In the genomic region with DNA sequence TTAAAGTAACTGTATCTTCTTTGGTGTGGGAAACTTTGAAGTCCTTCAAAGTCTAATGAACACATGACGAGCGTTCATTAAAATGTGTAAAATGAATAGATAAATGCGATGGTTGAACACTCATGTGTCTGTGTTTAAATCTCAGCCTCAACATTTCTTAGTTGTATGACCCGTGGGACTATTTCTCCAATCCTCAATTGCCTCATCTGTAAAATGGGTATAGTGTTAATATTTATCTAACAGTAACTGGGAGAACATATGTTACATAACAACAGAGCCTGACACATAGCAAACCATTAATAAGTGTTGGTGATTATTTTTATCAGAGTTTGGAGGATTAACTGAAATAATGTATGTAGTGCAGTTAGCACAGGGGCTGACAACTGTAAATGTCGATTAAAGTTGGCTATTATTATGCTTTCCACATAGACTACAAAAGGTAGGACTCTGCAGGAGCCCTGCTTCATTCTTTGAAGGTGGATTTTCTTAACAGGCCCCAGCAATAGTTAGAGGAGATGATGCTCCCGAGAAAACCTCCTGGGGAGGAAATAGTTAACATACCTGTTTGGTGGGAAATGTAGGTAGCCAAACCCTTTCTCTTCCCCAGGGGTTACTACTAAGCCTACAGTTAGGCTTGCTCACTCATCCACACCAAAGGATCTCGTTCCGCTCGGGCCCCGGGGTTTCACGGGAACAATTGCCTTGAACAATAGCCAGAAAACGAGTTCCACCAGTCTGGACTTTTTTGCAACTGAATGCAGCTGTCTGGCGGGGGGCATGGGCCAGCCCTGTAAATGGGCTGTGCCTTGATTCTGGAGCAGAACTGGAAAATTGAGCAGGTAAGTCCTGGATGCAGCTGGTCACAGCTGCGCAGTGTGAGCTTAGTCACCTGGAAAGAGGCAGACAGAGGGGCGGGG, we compare ENCODE assay signal across 14 cellular contexts.
DNase-seq lines count a peak whose midpoint lies in the region; TF ChIP-seq lines count a peak whose summit lies in the region.
"Had no signal": no experiment of that assay in that cellular context is flagged by ENCODE, and none has a peak within 500 bp of the region (broad histone marks: within the 10 kb centered on the region; RNA-seq: fewer than 3 reads in every experiment).

No MANE protein-coding gene starts in this region.

- no peak overlapping the region for H3K9ac ChIP-seq in neuronal stem cell (ENCODE audit: low read depth, low read length, poor library complexity)

- peak overlapping the region; percentile 20 for H3K18ac ChIP-seq in neuronal stem cell (ENCODE audit: low read length)

- H3K27ac ChIP-seq in HEK293 (ENCODE audit: extremely low read depth, low read depth, low read length), result no peak overlapping the region
- peak overlapping the region; percentile 79 to 80 for H3K27ac ChIP-seq in esophagus (ENCODE audit: low read depth in 2 of 2, low read length in 1 of 2)
- H3K27ac ChIP-seq in neuronal stem cell (replicated peaks; ENCODE audit: low read length), result no peak overlapping the region
- H3K27ac ChIP-seq: colonic mucosa had no signal

- H2BK120ac ChIP-seq in neuronal stem cell (ENCODE audit: low read depth, low read length), result no peak overlapping the region

- H3K9me3 ChIP-seq in HEK293 (ENCODE audit: control insufficient read depth, insufficient read depth, low read depth, low read length), result no peaks in the 10 kb centered on the region
- no peaks in the 10 kb centered on the region for H3K9me3 ChIP-seq in esophagus (ENCODE audit: control insufficient read depth in 2 of 2, insufficient read depth in 1 of 2, low read depth in 1 of 2, low read length in 1 of 2)
- no peaks in the 10 kb centered on the region for H3K9me3 ChIP-seq in neuronal stem cell (replicated peaks in 1 of 2; ENCODE audit: control insufficient read depth in 2 of 2, insufficient read depth in 1 of 2, low read depth in 1 of 2, low read length in 2 of 2)
- H3K9me3 ChIP-seq: colonic mucosa had no signal

- no peak overlapping the region for H3K23ac ChIP-seq in neuronal stem cell (ENCODE audit: low read depth, low read length, poor library complexity)

- no peak overlapping the region for H2BK5ac ChIP-seq in neuronal stem cell (ENCODE audit: low read length)

- H4K91ac ChIP-seq in neuronal stem cell (ENCODE audit: low read depth, low read length, poor library complexity), result no peak overlapping the region

- H3K79me1 ChIP-seq in neuronal stem cell (ENCODE audit: low read depth, low read length), result no peaks in the 10 kb centered on the region

- POLR2A ChIA-PET in HEK293 (lab: Yijun Ruan, JAX), result interaction anchor here (1.1 kb wide), 1 partner anchor 85 kb away, joined by 4 read pairs; no protein-coding TSS in a partner anchor

- no peak overlapping the region for H2AK5ac ChIP-seq in neuronal stem cell (ENCODE audit: low read depth, low read length)

- no peak overlapping the region for H2BK15ac ChIP-seq in neuronal stem cell (ENCODE audit: low read length)

- H3K4me1 ChIP-seq in HEK293 (ENCODE audit: control insufficient read depth, insufficient read depth, low read length), result peaks cover 24% of the 10 kb centered on the region
- peaks cover 2 to 20% of the 10 kb centered on the region in 2 donors for H3K4me1 ChIP-seq in esophagus (ENCODE audit: control insufficient read depth in 2 of 2, insufficient read depth in 2 of 2, low read length in 1 of 2)
- H3K4me1 ChIP-seq in neuronal stem cell (ENCODE audit: control insufficient read depth in 2 of 2, insufficient read depth in 1 of 2, low read depth in 1 of 2, low read length in 2 of 2), result peaks cover 25 to 43% of the 10 kb centered on the region in 2 donors
- H3K4me1 ChIP-seq: colonic mucosa had no signal

- H2BK12ac ChIP-seq in neuronal stem cell (ENCODE audit: low read length), result no peak overlapping the region

- no peak overlapping the region for H4K8ac ChIP-seq in neuronal stem cell (ENCODE audit: low read depth, low read length)

- H3K27me3 ChIP-seq in esophagus (ENCODE audit: control insufficient read depth in 1 of 2, insufficient read depth in 2 of 2, low read length in 2 of 2) (no peaks in the 10 kb centered on the region), neuronal stem cell (ENCODE audit: control insufficient read depth in 3 of 3, insufficient read depth in 3 of 3, low read depth in 1 of 3, low read length in 3 of 3) (peaks cover 0 to 15% (median 0%) of the 10 kb centered on the region in 3 experiments)
- H3K27me3 ChIP-seq: colonic mucosa had no signal

- H3K4ac ChIP-seq in neuronal stem cell (ENCODE audit: low read length), result no peak overlapping the region

- no peak for TF ChIP-seq CTCF in HEK293 (tag by site-specific recombination; IDR thresholded peaks at IDR 0.05)

- no peak overlapping the region for H3K4me3 ChIP-seq in HEK293 (ENCODE audit: low read depth, low read length)
- H3K4me3 ChIP-seq in esophagus (ENCODE audit: low read depth in 1 of 2, low read length in 2 of 2), result peak overlapping the region in 1 of 2 donors; percentile 29
- no peak overlapping the region for H3K4me3 ChIP-seq in neuronal stem cell (ENCODE audit: low read length in 2 of 2)
- H3K4me3 ChIP-seq: colonic mucosa had no signal

- CTCF ChIA-PET in HEK293 (lab: Yijun Ruan, JAX), result interaction anchor here (0.6 to 2.4 kb wide), 4 partner anchors 75 to 692 kb away, joined by 3 to 9 read pairs (median 6); no protein-coding TSS in a partner anchor

- DNase-seq in NCI-H510A treated with DMSO at 0.1 percent for 48 hours (lab: John Stamatoyannopoulos, UW), result peak; percentile 91
- no peak for DNase-seq in neuronal stem cell (ENCODE audit: low spot score)
- DNase-seq in activated CD4-positive, alpha-beta T cell treated with anti-CD3 and anti-CD28 coated beads for 1 hour, result no peak
- no peak for DNase-seq in activated naive CD4-positive, alpha-beta T cell treated with anti-CD3 and anti-CD28 coated beads, Interleukin-2, amount 50 U/mL, for 16 hours
- no peak for DNase-seq in amniotic stem cell (lab: John Stamatoyannopoulos, UW)
- DNase-seq in anterior cingulate cortex (lab: John Stamatoyannopoulos, UW), result no peak
- DNase-seq: activated T-cell treated with anti-CD3 and anti-CD28 coated beads, Interleukin-2, amount 50 U/mL, for 48 hours; CD4-positive, alpha-beta T cell; colonic mucosa; hypothalamus; NCI-H82; T-helper 9 cell had no signal

- no peaks in the 10 kb centered on the region for H3K36me3 ChIP-seq in HEK293 (ENCODE audit: control insufficient read depth in 2 of 2, insufficient read depth in 1 of 2, low read length in 2 of 2)
- no peaks in the 10 kb centered on the region for H3K36me3 ChIP-seq in esophagus (ENCODE audit: control insufficient read depth in 2 of 2, insufficient read depth in 2 of 2, low read length in 1 of 2)
- H3K36me3 ChIP-seq in neuronal stem cell (replicated peaks in 1 of 2; ENCODE audit: control insufficient read depth in 2 of 2, insufficient read depth in 2 of 2, low read length in 2 of 2), result no peaks in the 10 kb centered on the region
- H3K36me3 ChIP-seq: colonic mucosa had no signal

- peak overlapping the region; percentile 61 for H3K4me2 ChIP-seq in neuronal stem cell (ENCODE audit: insufficient read depth, low read length, poor library complexity, severe bottlenecking)

- H3K14ac ChIP-seq in neuronal stem cell (ENCODE audit: low read length), result no peak overlapping the region

- 44 to 48% methylated on average over 15 of the region's 15 CpGs for WGBS in esophagus, 2 donors
- no CpG with 5 or more reads among the region's 15 CpGs for WGBS in neuronal stem cell (ENCODE audit: extremely low coverage in 2 of 2, insufficient read length in 2 of 2, insufficient replicate concordance in 1 of 2), 2 donors

- no peak overlapping the region for H2AFZ ChIP-seq in neuronal stem cell (ENCODE audit: low read length)

TF ChIP-seq in HEK293, 187 proteins besides CTCF, POLR2A, EP300 and RAD21:
- TF ChIP-seq IKZF3 (tag by site-specific recombination; IDR thresholded peaks at IDR 0.05) (no peak), ZNF404 (tag by site-specific recombination; IDR thresholded peaks at IDR 0.05) (no peak), ZNF600 (tag by site-specific recombination; IDR thresholded peaks at IDR 0.05) (peak; percentile 50; the same call in 1 of the 2 replicates), ZNF148 (tag by site-specific recombination; IDR thresholded peaks at IDR 0.05; ENCODE audit: borderline replicate concordance) (no peak), WT1 (tag by site-specific recombination; IDR thresholded peaks at IDR 0.05) (no peak)

Comparison
In these comparisons a context has a peak if more than half of its experiments do, and no peak if none do; other contexts are left out.
1. H3K27ac ChIP-seq: peak in esophagus (2 of 2); none in HEK293 (single experiment) and neuronal stem cell (single experiment).